36 cellular contexts compared by ENCODE assay signal in the genomic region with DNA sequence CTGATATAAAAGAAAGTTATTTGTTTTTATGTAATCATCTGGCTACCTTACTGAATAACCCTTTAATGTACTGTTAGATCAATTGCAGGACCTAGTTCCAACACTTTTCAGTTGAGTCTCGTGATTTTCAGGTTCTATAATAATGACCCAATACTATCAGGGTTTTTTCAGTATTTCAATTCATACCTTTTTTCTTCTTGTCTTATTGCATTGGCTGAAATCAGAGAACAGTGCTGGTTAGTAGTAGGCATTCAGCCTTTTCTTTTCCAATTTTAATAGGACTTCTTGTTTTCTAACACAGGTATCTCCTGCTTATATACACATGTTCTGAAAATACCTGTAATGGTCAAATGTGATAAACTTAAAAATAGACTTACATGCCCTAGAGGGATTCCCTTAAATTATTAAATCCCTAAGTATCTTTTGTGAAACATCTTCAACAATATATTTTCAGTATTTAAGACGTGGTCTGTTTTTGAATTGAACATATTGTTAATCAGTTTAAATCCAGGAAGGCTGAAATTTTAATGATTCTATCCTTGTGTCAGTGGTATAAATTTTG. TPM values are rescaled to one million over a fixed set of nuclear protein-coding genes. Genes with fewer than 3 reads are reported as not detected.
DNase-seq lines count a peak whose midpoint lies in the region; ATAC-seq, FAIRE-seq and TF ChIP-seq lines count a peak whose summit lies in the region.
"Had no signal": no experiment of that assay in that cellular context is flagged by ENCODE, and none has a peak within 500 bp of the region (broad histone marks: within the 10 kb centered on the region; RNA-seq: fewer than 3 reads in every experiment).

No MANE protein-coding gene starts in this region.

- no peak overlapping the region for H3K9ac ChIP-seq in K562 (ENCODE audit: insufficient read depth in 1 of 2, low read depth in 2 of 2, low read length in 2 of 2)
- H3K9ac ChIP-seq in endodermal cell (ENCODE audit: extremely low read depth, low read length, poor library complexity, severe bottlenecking), result no peak overlapping the region
- no peak overlapping the region for H3K9ac ChIP-seq in SK-N-SH
- H3K9ac ChIP-seq: BLaER1; BLaER1 treated with 17β-estradiol and CSF1 and Interleukin-3, amounts not matched to agents 10 nM and 100 nM had no signal

- H3K27ac Mint-ChIP-seq in endodermal cell, result no peak overlapping the region
- H3K27ac Mint-ChIP-seq: B cell; CD4-positive, alpha-beta memory T cell; CD4-positive, alpha-beta T cell; CD8-positive, alpha-beta memory T cell; CD8-positive, alpha-beta T cell had no signal

- ATAC-seq in K562, result no peak
- no peak for ATAC-seq in HG02623 (IDR thresholded peaks at IDR 0.05; ENCODE audit: unreplicated experiment)
- ATAC-seq: A549; CD8-positive, alpha-beta T cell had no signal

- H3K79me2 ChIP-seq in K562 (ENCODE audit: control insufficient read depth, insufficient read depth, low read length) (0 out of 3 replicates have a peak, but pooled peaks cover 2% of the 10 kb centered on the region), SK-N-SH (ENCODE audit: insufficient read depth) (peaks cover 64% of the 10 kb centered on the region)

- in situ Hi-C loops in K562 (cut with MboI), result no loop called here

- H3K4me1 ChIP-seq in HEK293 (ENCODE audit: control insufficient read depth, insufficient read depth, low read length) (no peaks in the 10 kb centered on the region), K562 (replicated peaks in 1 of 2; ENCODE audit: control insufficient read depth in 2 of 2, insufficient read depth in 2 of 2, low read length in 2 of 2) (no peaks in the 10 kb centered on the region), endodermal cell (ENCODE audit: control insufficient read depth, insufficient read depth, low read length) (no peaks in the 10 kb centered on the region), SK-N-SH (ENCODE audit: control insufficient read depth in 1 of 2, insufficient read depth in 2 of 2, low read depth in 1 of 2, low read length in 1 of 2) (no peaks in the 10 kb centered on the region)
- H3K4me1 ChIP-seq: A549, BE2C, BLaER1, Caco-2 had no signal

- CTCF ChIA-PET in HEK293 (lab: Yijun Ruan, JAX) (interaction anchor here (1.0 kb wide), 1 partner anchor 9 kb away, joined by 3 read pairs; no protein-coding TSS in a partner anchor), K562 (lab: Yijun Ruan, JAX; ENCODE audit: low intra/inter-chr PET ratio) (no interaction called here), SK-N-SH (lab: Yijun Ruan, JAX) (no interaction called here)

- no peak for TF ChIP-seq POLR2A in K562 (conservative IDR thresholded peaks at IDR 0.05)

- TF ChIP-seq RAD21 in K562 (CRISPR knock-in tag; conservative IDR thresholded peaks at IDR 0.05 in 1 of 2, IDR thresholded peaks at IDR 0.05 in 1 of 2) (no peak), SK-N-SH (IDR thresholded peaks at IDR 0.05; ENCODE audit: low read length) (no peak)

- H3K4me1 Mint-ChIP-seq in endodermal cell, result no peaks in the 10 kb centered on the region
- H3K4me1 Mint-ChIP-seq: B cell; CD4-positive, alpha-beta memory T cell; CD8-positive, alpha-beta memory T cell had no signal

- BruUV-seq in K562 (replicated peaks; lab: Mats Ljungman, UMichigan), result no TSS peak

- peaks cover 24% of the 10 kb centered on the region for H3F3A ChIP-seq in SK-N-SH (replicated peaks; ENCODE audit: insufficient read depth)

- no peak for TF ChIP-seq EP300 in K562 (IDR thresholded peaks at IDR 0.05; ENCODE audit: low read length)
- no peak for TF ChIP-seq EP300 in SK-N-SH (IDR thresholded peaks at IDR 0.05; ENCODE audit: borderline replicate concordance in 1 of 2, low read depth in 1 of 2, low read length in 1 of 2)

- no peak for DNase-seq in GM19239 (ENCODE audit: insufficient read length, low spot score)
- no peak for DNase-seq in K562 (ENCODE audit: extremely low read depth in 1 of 4, low spot score in 3 of 4)
- DNase-seq in endodermal cell, result no peak
- DNase-seq in SK-N-SH, result no peak
- no peak for DNase-seq in cerebellar cortex (ENCODE audit: low spot score)
- DNase-seq in COR-L47 (lab: John Stamatoyannopoulos, UW), result no peak
- DNase-seq: 8988T; ACHN; AML-193; BE2C; C1 segment of cervical spinal cord; Caco-2; Calu3; CD4-positive, alpha-beta memory T cell; CD4-positive, alpha-beta T cell; CD4-positive, CD25-positive, alpha-beta regulatory T cell; CD8-positive, alpha-beta memory T cell; CD8-positive, alpha-beta T cell; DMS 273 treated with DMSO at 0.1 percent for 48 hours; DMS153; DMS53; DMS79; DMS79 treated with DMSO at 0.1 percent for 48 hours; DND-41; EL had no signal

- FAIRE-seq in GM19239 (lab: Jason Lieb, UNC) (peak; percentile 47), K562 (lab: Jason Lieb, UNC) (no peak)
- FAIRE-seq: A204.1, A549, D721Med had no signal

- H3K9me1 ChIP-seq in K562 (ENCODE audit: control insufficient read depth, insufficient read depth, low read length), result no peaks in the 10 kb centered on the region

- intact Hi-C loops in K562 (cut with micrococcal nuclease), result no loop called here

- H3K27ac ChIP-seq in HEK293 (ENCODE audit: extremely low read depth, low read depth, low read length) (no peak overlapping the region), K562 (ENCODE audit: extremely low read depth, low read depth, low read length) (no peak overlapping the region), endodermal cell (ENCODE audit: low read depth, low read length) (no peak overlapping the region), SK-N-SH (ENCODE audit: low read depth in 2 of 2, low read length in 1 of 2) (no peak overlapping the region)
- H3K27ac ChIP-seq: 22Rv1; A549; BLaER1; BLaER1 treated with 17β-estradiol and CSF1 and Interleukin-3, amounts not matched to agents 10 nM and 100 nM; C4-2B had no signal

- no peaks in the 10 kb centered on the region for H3K9me2 ChIP-seq in SK-N-SH

- H3K4me2 ChIP-seq in K562 (ENCODE audit: insufficient read depth, low read length) (no peak overlapping the region), SK-N-SH (no peak overlapping the region)
- H3K4me2 ChIP-seq: A549; BLaER1; BLaER1 treated with 17β-estradiol and CSF1 and Interleukin-3, amounts not matched to agents 10 nM and 100 nM had no signal

- H3K4me3 Mint-ChIP-seq in endodermal cell, result no peak overlapping the region
- H3K4me3 Mint-ChIP-seq: B cell; CD14-positive monocyte; CD4-positive, alpha-beta memory T cell; CD4-positive, alpha-beta T cell; CD4-positive, CD25-positive, alpha-beta regulatory T cell; CD8-positive, alpha-beta memory T cell; CD8-positive, alpha-beta T cell had no signal

- no peaks in the 10 kb centered on the region for H4K20me1 ChIP-seq in K562 (replicated peaks; ENCODE audit: control insufficient read depth, insufficient read depth, low read length)
- H4K20me1 ChIP-seq in SK-N-SH (ENCODE audit: insufficient read depth), result no peaks in the 10 kb centered on the region

- TF ChIP-seq CTCF in HEK293 (tag by site-specific recombination; IDR thresholded peaks at IDR 0.05) (no peak), K562 (IDR thresholded peaks at IDR 0.05 in 2 of 3, conservative IDR thresholded peaks at IDR 0.05 in 1 of 3; ENCODE audit: insufficient read depth in 2 of 3, low read depth in 1 of 3, low read length in 3 of 3) (no peak), endodermal cell (conservative IDR thresholded peaks at IDR 0.05) (no peak), SK-N-SH (IDR thresholded peaks at IDR 0.05) (no peak)

- H3K27me3 ChIP-seq in K562 (ENCODE audit: control insufficient read depth in 2 of 2, insufficient read depth in 2 of 2, low read length in 2 of 2), result no peaks in the 10 kb centered on the region
- H3K27me3 ChIP-seq in endodermal cell (ENCODE audit: control insufficient read depth, insufficient read depth, low read length, poor library complexity, severe bottlenecking), result no peaks in the 10 kb centered on the region
- H3K27me3 ChIP-seq in SK-N-SH (ENCODE audit: insufficient read depth), result no peaks in the 10 kb centered on the region
- H3K27me3 ChIP-seq: BE2C; BLaER1; BLaER1 treated with 17β-estradiol and CSF1 and Interleukin-3, amounts not matched to agents 10 nM and 100 nM had no signal

- peaks cover 12% of the 10 kb centered on the region for H3K36me3 Mint-ChIP-seq in endodermal cell (ENCODE audit: low read depth)
- H3K36me3 Mint-ChIP-seq: CD4-positive, alpha-beta memory T cell; CD4-positive, CD25-positive, alpha-beta regulatory T cell; CD8-positive, alpha-beta memory T cell; CD8-positive, alpha-beta T cell had no signal

- H3K27me3 Mint-ChIP-seq in endodermal cell (ENCODE audit: insufficient read depth), result no peaks in the 10 kb centered on the region

- H3K9me3 Mint-ChIP-seq in endodermal cell, result peaks cover 9% of the 10 kb centered on the region
- H3K9me3 Mint-ChIP-seq: CD4-positive, alpha-beta T cell had no signal

- H3K4me3 ChIP-seq in HEK293 (ENCODE audit: low read depth, low read length) (no peak overlapping the region), K562 (no peak overlapping the region), endodermal cell (ENCODE audit: low read length) (peak overlapping the region; percentile 22), SK-N-SH (ENCODE audit: low read depth in 2 of 2, low read length in 1 of 2) (no peak overlapping the region)
- H3K4me3 ChIP-seq: A549; BLaER1; BLaER1 treated with 17β-estradiol and CSF1 and Interleukin-3, amounts not matched to agents 10 nM and 100 nM had no signal

- H3K36me3 ChIP-seq in HEK293 (ENCODE audit: control insufficient read depth in 2 of 2, insufficient read depth in 1 of 2, low read length in 2 of 2), result peaks cover 0 to 1% of the 10 kb centered on the region in 2 experiments; a peak in 1 of 3 replicates
- H3K36me3 ChIP-seq in K562 (ENCODE audit: control insufficient read depth, insufficient read depth, low read length), result no peaks in the 10 kb centered on the region; the same call in 2 of the 3 replicates
- peaks cover 9% of the 10 kb centered on the region for H3K36me3 ChIP-seq in endodermal cell (ENCODE audit: control insufficient read depth, insufficient read depth, low read length)
- H3K36me3 ChIP-seq in SK-N-SH (replicated peaks in 1 of 2; ENCODE audit: control insufficient read depth in 1 of 2, insufficient read depth in 2 of 2, low read length in 1 of 2), result peaks cover 0 to 21% of the 10 kb centered on the region in 2 experiments
- H3K36me3 ChIP-seq: BE2C had no signal

- H3K9me3 ChIP-seq in HEK293 (ENCODE audit: control insufficient read depth, insufficient read depth, low read depth, low read length), result no peaks in the 10 kb centered on the region
- no peaks in the 10 kb centered on the region; the same call in 1 of the 2 replicates for H3K9me3 ChIP-seq in K562 (replicated peaks; ENCODE audit: control insufficient read depth, insufficient read depth, low read depth, low read length)
- peaks cover 14% of the 10 kb centered on the region for H3K9me3 ChIP-seq in endodermal cell (ENCODE audit: control insufficient read depth, low read length)
- H3K9me3 ChIP-seq in SK-N-SH, result peaks cover 13% of the 10 kb centered on the region
- H3K9me3 ChIP-seq: BE2C had no signal

- POLR2A ChIA-PET in HEK293 (lab: Yijun Ruan, JAX) (interaction anchor here (0.6 kb wide), 1 partner anchor 24 kb away, joined by 3 read pairs; no protein-coding TSS in a partner anchor), K562 (lab: Yijun Ruan, JAX) (no interaction called here), SK-N-SH (lab: Yijun Ruan, JAX) (no interaction called here)

- WGBS in K562 (ENCODE audit: insufficient coverage, low coverage, missing lambda C conversion rate), result 26% methylated on average over 2 of the region's 2 CpGs
- WGBS in endodermal cell (ENCODE audit: insufficient coverage in 1 of 2, insufficient read length in 1 of 2), 2 experiments, result 98 to 100% methylated on average over 1 to 2 of the region's 2 CpGs
- 91% methylated on average over 2 of the region's 2 CpGs for WGBS in SK-N-SH (ENCODE audit: low lambda C conversion rate)

- H2AFZ ChIP-seq in K562 (ENCODE audit: low read depth, low read length) (no peak overlapping the region), SK-N-SH (ENCODE audit: low read depth) (no peak overlapping the region)

RNA-seq across cellular contexts. Expression of gene ZC3H12C, which starts 13.6 kb away (rescaled TPM):
- total RNA-seq in K562 (2011; cell fraction: chromatin; rRNA removed; ENCODE audit: low replicate concordance), result 7.3 and 12.7 TPM in 2 replicates
- 2.0 and 2.1 TPM in 2 replicates for total RNA-seq in K562 (2011; cell fraction: nucleolus; rRNA removed)
- total RNA-seq in K562 (2011; cell fraction: nucleoplasm; rRNA removed), result 3.4 and 7.3 TPM in 2 replicates
- total RNA-seq in K562 (2014; rRNA removed), result 1.8 and 2.0 TPM in 2 replicates
- 3.7 and 4.5 TPM in 2 replicates for total RNA-seq in K562 (2014; rRNA removed; fragmentation: Illumina TruSeq; extraction: Trizol)
- 3.9 and 5.0 TPM in 2 replicates for total RNA-seq in K562 (2015; rRNA removed; fragmentation: Illumina TruSeq; extraction: Trizol)
- total RNA-seq in K562 (2021), result 3.9 and 4.7 TPM in 2 replicates
- 4.3 and 5.9 TPM in 2 replicates for polyA plus RNA-seq in K562 (2011; rRNA removed)
- 2.2 and 2.9 TPM in 2 replicates for polyA plus RNA-seq in K562 (2011; cell fraction: cytosol; rRNA removed)
- polyA plus RNA-seq in K562 (2011; cell fraction: nucleus; rRNA removed), result 7.3 and 12.4 TPM in 2 replicates
- 1.7 and 2.4 TPM in 2 replicates for polyA plus RNA-seq in K562 (2012)
- 2.8 and 3.3 TPM in 2 replicates for polyA plus RNA-seq in K562 (2014; fragmentation: Illumina TruSeq; extraction: Trizol)
- under 1 TPM; 0.56 to 0.69 TPM for polyA plus RNA-seq in K562 (2014; fragmentation: Nextera tagmentation; extraction: Ambion mirVana)
- polyA plus RNA-seq in K562 (2014; rRNA removed), result 1.7 and 2.2 TPM in 2 replicates
- polyA minus RNA-seq in K562 (2011; rRNA and poly(A)+ RNA removed), result 10.5 and 13.5 TPM in 2 replicates
- polyA minus RNA-seq in K562 (2011; cell fraction: cytosol; rRNA and poly(A)+ RNA removed), result 2.6 and 3.7 TPM in 2 replicates
- 5.9 and 6.7 TPM in 2 replicates for polyA minus RNA-seq in K562 (2011; cell fraction: nucleus; rRNA and poly(A)+ RNA removed)
- 1 to 10 TPM; 4.1 to 5.6 TPM for total RNA-seq in endodermal cell
- 21.0 TPM for polyA plus RNA-seq in endodermal cell (2013, experiment 1 of 2)
- 20.0 TPM for polyA plus RNA-seq in endodermal cell (2013, experiment 2 of 2)
- polyA plus RNA-seq in SK-N-SH (2012; rRNA removed), result 2.8 and 3.9 TPM in 2 replicates
- 2.6 and 3.0 TPM in 2 replicates for polyA plus RNA-seq in SK-N-SH (2012; cell fraction: cytosol; rRNA removed)
- 3.9 and 5.8 TPM in 2 replicates for polyA plus RNA-seq in SK-N-SH (2012; cell fraction: nucleus; rRNA removed)
- total RNA-seq: CD8-positive, alpha-beta T cell had no signal
- polyA plus RNA-seq: CD4-positive, alpha-beta memory T cell; CD8-positive, alpha-beta memory T cell had no signal
